In genomic region chr12:67211494-67211893, GRCh38 we compare ENCODE assay signal across 8 cellular contexts.
"Had no signal": no experiment of that assay in that cellular context is flagged by ENCODE, and none has a peak within 500 bp of the region (broad histone marks: within the 10 kb centered on the region; RNA-seq: fewer than 3 reads in every experiment).

No MANE protein-coding gene starts in this region.

- FAIRE-seq: G401.6, GM12878, GM12891, GM12892, GM18507, GM19239 had no signal

- DNase-seq: GDM1, GF-D8 had no signal

- ATAC-seq: GM12878 had no signal

- H3K4me3 ChIP-seq: GM12878 had no signal
